Comparison of ENCODE assay signal across 2 cellular contexts in the genomic region with DNA sequence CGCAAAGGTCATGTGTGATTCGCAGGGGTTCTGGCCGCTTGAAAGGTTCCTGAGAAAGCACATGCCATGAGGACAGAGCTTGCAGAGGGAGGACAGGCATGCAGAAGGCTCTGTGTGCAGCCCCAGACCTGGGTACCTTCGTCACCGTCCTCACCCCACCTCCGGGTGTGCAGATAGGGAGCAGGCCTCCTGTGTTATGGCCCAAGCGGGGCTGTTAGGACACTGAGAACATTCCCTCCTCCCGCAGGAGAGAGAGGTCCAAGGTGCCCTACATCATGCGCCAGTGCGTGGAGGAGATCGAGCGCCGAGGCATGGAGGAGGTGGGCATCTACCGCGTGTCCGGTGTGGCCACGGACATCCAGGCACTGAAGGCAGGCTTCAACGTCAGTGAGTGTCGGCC. TPM values are rescaled to one million over a fixed set of nuclear protein-coding genes. Genes with fewer than 3 reads are reported as not detected.
"Had no signal": no experiment of that assay in that cellular context is flagged by ENCODE, and none has a peak within 500 bp of the region (broad histone marks: within the 10 kb centered on the region; RNA-seq: fewer than 3 reads in every experiment).

No MANE protein-coding gene starts in this region.

RNA-seq across cellular contexts. Expression of a gene that starts 53.9 kb away (rescaled TPM):
- total RNA-seq: naive thymus-derived CD8-positive, alpha-beta T cell had no signal
- polyA plus RNA-seq: naive thymus-derived CD4-positive, alpha-beta T cell had no signal
